8 cellular contexts compared by ENCODE assay signal in the genomic region with DNA sequence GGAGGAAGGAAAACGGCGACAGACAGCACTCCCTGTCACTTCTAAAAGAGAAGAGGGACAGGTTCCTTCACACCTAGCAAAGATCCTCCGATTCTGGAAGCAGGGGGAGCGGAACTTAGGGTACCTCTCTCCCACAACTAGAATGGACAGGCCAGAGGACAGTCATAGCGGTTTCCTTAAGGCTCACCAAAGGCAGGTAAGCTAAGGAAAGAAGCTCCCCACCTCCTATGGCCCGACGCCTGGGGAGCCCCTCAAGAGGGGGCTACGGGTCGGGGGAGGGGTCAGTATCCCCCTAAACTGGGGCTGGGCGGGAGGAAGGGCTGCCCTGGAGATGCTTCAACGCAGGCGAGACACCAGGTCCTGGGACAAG. TPM values are rescaled to one million over a fixed set of nuclear protein-coding genes. Genes with fewer than 3 reads are reported as not detected.
A peak's percentile ranks its signal among the peaks of the same experiment; 100 is the strongest.
DNase-seq lines count a peak whose midpoint lies in the region; ATAC-seq, FAIRE-seq and TF ChIP-seq lines count a peak whose summit lies in the region.

No MANE protein-coding gene starts in this region.

- intact Hi-C loops in kidney (cut with DNase I): no loop called here

- H3K27ac ChIP-seq in kidney (ENCODE audit: low read depth in 2 of 2, low read length in 2 of 2) (peak overlapping the region; percentile 73 to 76), thymus (ENCODE audit: low read depth) (peak overlapping the region; percentile 58)

- peaks cover 9 to 18% of the 10 kb centered on the region in 2 donors for H3K4me1 ChIP-seq in kidney (ENCODE audit: control insufficient read depth in 1 of 2, insufficient read depth in 1 of 2, low read depth in 1 of 2, low read length in 2 of 2)
- H3K4me1 ChIP-seq in thymus (ENCODE audit: control insufficient read depth, insufficient read depth, low read length): peaks cover 7% of the 10 kb centered on the region

- peaks cover 8% of the 10 kb centered on the region for H3K36me3 Mint-ChIP-seq in T-helper 2 cell treated with Interferon-gamma antibody and Interleukin-4, amounts not matched to agents 5 μg/mL and 100 μg/mL, for 36 hours (ENCODE audit: low read depth)
- peaks cover 8% of the 10 kb centered on the region for H3K36me3 Mint-ChIP-seq in activated naive CD8-positive, alpha-beta T cell treated with anti-CD3 and anti-CD28 coated beads for 36 hours

- H3K4me3 Mint-ChIP-seq in T-helper 2 cell treated with Interferon-gamma antibody and Interleukin-4, amounts not matched to agents 5 μg/mL and 100 μg/mL, for 36 hours: peak overlapping the region; percentile 85
- peak overlapping the region; percentile 94 for H3K4me3 Mint-ChIP-seq in activated naive CD8-positive, alpha-beta T cell treated with anti-CD3 and anti-CD28 coated beads for 36 hours

- H3K9me3 Mint-ChIP-seq in T-helper 2 cell treated with Interferon-gamma antibody and Interleukin-4, amounts not matched to agents 5 μg/mL and 100 μg/mL, for 36 hours: no peaks in the 10 kb centered on the region
- H3K9me3 Mint-ChIP-seq in activated naive CD8-positive, alpha-beta T cell treated with anti-CD3 and anti-CD28 coated beads for 36 hours: no peaks in the 10 kb centered on the region

- no peak for ATAC-seq in GM21367 (IDR thresholded peaks at IDR 0.05; ENCODE audit: unreplicated experiment)
- no peak for ATAC-seq in GM19328 (IDR thresholded peaks at IDR 0.05; ENCODE audit: unreplicated experiment)

- H3K36me3 ChIP-seq in kidney (ENCODE audit: control insufficient read depth in 1 of 2, insufficient read depth in 2 of 2, low read length in 2 of 2) (no peaks in the 10 kb centered on the region), thymus (ENCODE audit: control insufficient read depth, insufficient read depth) (peaks cover 11% of the 10 kb centered on the region)

- peak overlapping the region; percentile 73 for H3K27ac Mint-ChIP-seq in T-helper 2 cell treated with Interferon-gamma antibody and Interleukin-4, amounts not matched to agents 5 μg/mL and 100 μg/mL, for 36 hours
- peak overlapping the region; percentile 81 for H3K27ac Mint-ChIP-seq in activated naive CD8-positive, alpha-beta T cell treated with anti-CD3 and anti-CD28 coated beads for 36 hours

- no peak for DNase-seq in T-helper 2 cell treated with Interferon-gamma antibody and Interleukin-4, amounts not matched to agents 5 μg/mL and 100 μg/mL, for 36 hours (ENCODE audit: low spot score)
- no peak for DNase-seq in T-helper 2 cell
- DNase-seq in activated naive CD8-positive, alpha-beta T cell treated with anti-CD3 and anti-CD28 coated beads for 36 hours: no peak
- DNase-seq in kidney: no peak
- no peak for DNase-seq in stimulated activated naive CD4-positive, alpha-beta T cell (lab: John Stamatoyannopoulos, UW)

- no peaks in the 10 kb centered on the region for H3K27me3 ChIP-seq in thymus (ENCODE audit: control insufficient read depth, insufficient read depth)

- no peaks in the 10 kb centered on the region for H3K27me3 Mint-ChIP-seq in T-helper 2 cell treated with Interferon-gamma antibody and Interleukin-4, amounts not matched to agents 5 μg/mL and 100 μg/mL, for 36 hours (ENCODE audit: low read depth)
- no peaks in the 10 kb centered on the region for H3K27me3 Mint-ChIP-seq in activated naive CD8-positive, alpha-beta T cell treated with anti-CD3 and anti-CD28 coated beads for 36 hours

- H3K4me1 Mint-ChIP-seq in T-helper 2 cell treated with Interferon-gamma antibody and Interleukin-4, amounts not matched to agents 5 μg/mL and 100 μg/mL, for 36 hours (ENCODE audit: low read depth): peaks cover 19% of the 10 kb centered on the region
- H3K4me1 Mint-ChIP-seq in activated naive CD8-positive, alpha-beta T cell treated with anti-CD3 and anti-CD28 coated beads for 36 hours: peaks cover 23% of the 10 kb centered on the region

- TF ChIP-seq CTCF in kidney (IDR thresholded peaks at IDR 0.05; ENCODE audit: borderline replicate concordance, extremely low read depth, insufficient read depth): no peak

- WGBS in thymus: under 1% methylated on average over 12 of the region's 12 CpGs

- FAIRE-seq in kidney (lab: Jason Lieb, UNC): no peak

- H3K4me3 ChIP-seq in kidney (ENCODE audit: low read length in 2 of 2) (peak overlapping the region; percentile 93 to 97), thymus (ENCODE audit: low read length) (peak overlapping the region; percentile 79)

- no peaks in the 10 kb centered on the region for H3K9me3 ChIP-seq in kidney (ENCODE audit: control insufficient read depth in 1 of 2, low read length in 2 of 2)
- no peaks in the 10 kb centered on the region for H3K9me3 ChIP-seq in thymus (ENCODE audit: control insufficient read depth)

- peak overlapping the region; percentile 98 for H3K9ac ChIP-seq in kidney (ENCODE audit: low read length in 2 of 2)

RNA-seq across cellular contexts. Expression of gene RAB5C, which starts 0.3 kb away (rescaled TPM):
- 10 to 100 TPM; 44.4 to 48.9 TPM for total RNA-seq in activated naive CD8-positive, alpha-beta T cell treated with anti-CD3 and anti-CD28 coated beads for 36 hours
- total RNA-seq in kidney: 159 TPM
- polyA plus RNA-seq in kidney (ENCODE audit: insufficient read depth, low read depth, low replicate concordance) (286 TPM), thymus (83.0 TPM)

RNA-seq across cellular contexts. Expression of gene KCNH4, which starts 26.4 kb away (rescaled TPM):
- under 1 TPM; 0.39 to 0.44 TPM for total RNA-seq in activated naive CD8-positive, alpha-beta T cell treated with anti-CD3 and anti-CD28 coated beads for 36 hours
- total RNA-seq in kidney: 0.35 TPM
- not detected for polyA plus RNA-seq in kidney (ENCODE audit: insufficient read depth, low read depth, low replicate concordance)
- polyA plus RNA-seq in thymus: 0.09 TPM

RNA-seq across cellular contexts. Expression of gene HCRT, which starts 30.8 kb away (rescaled TPM):
- total RNA-seq in activated naive CD8-positive, alpha-beta T cell treated with anti-CD3 and anti-CD28 coated beads for 36 hours: not detected
- total RNA-seq in kidney: not detected
- polyA plus RNA-seq in kidney (ENCODE audit: insufficient read depth, low read depth, low replicate concordance): not detected
- 0.23 TPM for polyA plus RNA-seq in thymus

RNA-seq across cellular contexts. Expression of gene HSPB9, which starts 31.9 kb away (rescaled TPM):
- total RNA-seq in activated naive CD8-positive, alpha-beta T cell treated with anti-CD3 and anti-CD28 coated beads for 36 hours: under 1 TPM; 0.18 to 0.33 TPM
- not detected for total RNA-seq in kidney
- polyA plus RNA-seq in kidney (ENCODE audit: insufficient read depth, low read depth, low replicate concordance) (0.99 TPM), thymus (0.23 TPM)

RNA-seq across cellular contexts. Expression of gene KAT2A, which starts 33.3 kb away (rescaled TPM):
- 10 to 100 TPM; 49.1 to 51.6 TPM for total RNA-seq in activated naive CD8-positive, alpha-beta T cell treated with anti-CD3 and anti-CD28 coated beads for 36 hours
- total RNA-seq in kidney: 38.6 TPM
- polyA plus RNA-seq in kidney (ENCODE audit: insufficient read depth, low read depth, low replicate concordance) (38.6 TPM), thymus (103 TPM)
